ENCODE assay signal across 1 cellular context in the genomic region with DNA sequence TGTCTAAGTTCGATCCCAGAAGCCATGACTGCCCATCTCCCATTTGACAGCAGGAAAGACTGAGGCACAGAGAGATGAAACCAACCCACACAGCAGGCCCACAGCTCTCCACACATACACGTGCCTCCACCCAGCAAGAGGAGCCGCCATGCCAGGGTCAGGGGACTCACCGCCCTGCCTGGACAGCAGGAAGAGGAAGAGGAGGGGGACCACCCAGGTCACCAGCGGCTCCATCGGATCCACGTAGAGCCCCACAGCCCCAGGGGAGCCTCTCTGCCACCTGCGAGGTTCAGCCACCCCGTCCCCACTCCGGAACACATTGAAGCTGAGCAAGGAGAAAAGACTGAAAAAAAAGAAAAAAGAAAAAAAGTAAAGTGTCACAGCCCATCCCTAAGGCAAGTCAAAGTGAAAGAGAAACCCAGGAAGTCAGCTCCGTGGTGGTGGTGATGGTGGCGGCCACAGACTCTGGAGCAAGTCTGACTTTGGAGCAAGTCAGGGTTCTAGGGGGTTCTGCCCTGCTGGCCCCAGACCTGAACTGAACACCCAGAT.
TF ChIP-seq lines count a peak whose summit lies in the region.

Gene IL12RB1, minus strand, starts transcription at position 345 of the 549 bp plus-strand sequence. Its CDS starts 111 bp downstream, at position 234.

TF ChIP-seq in GM12878, 131 proteins besides CTCF, POLR2A, EP300 and RAD21 (continued from another document):
- TF ChIP-seq, protein P1, sequence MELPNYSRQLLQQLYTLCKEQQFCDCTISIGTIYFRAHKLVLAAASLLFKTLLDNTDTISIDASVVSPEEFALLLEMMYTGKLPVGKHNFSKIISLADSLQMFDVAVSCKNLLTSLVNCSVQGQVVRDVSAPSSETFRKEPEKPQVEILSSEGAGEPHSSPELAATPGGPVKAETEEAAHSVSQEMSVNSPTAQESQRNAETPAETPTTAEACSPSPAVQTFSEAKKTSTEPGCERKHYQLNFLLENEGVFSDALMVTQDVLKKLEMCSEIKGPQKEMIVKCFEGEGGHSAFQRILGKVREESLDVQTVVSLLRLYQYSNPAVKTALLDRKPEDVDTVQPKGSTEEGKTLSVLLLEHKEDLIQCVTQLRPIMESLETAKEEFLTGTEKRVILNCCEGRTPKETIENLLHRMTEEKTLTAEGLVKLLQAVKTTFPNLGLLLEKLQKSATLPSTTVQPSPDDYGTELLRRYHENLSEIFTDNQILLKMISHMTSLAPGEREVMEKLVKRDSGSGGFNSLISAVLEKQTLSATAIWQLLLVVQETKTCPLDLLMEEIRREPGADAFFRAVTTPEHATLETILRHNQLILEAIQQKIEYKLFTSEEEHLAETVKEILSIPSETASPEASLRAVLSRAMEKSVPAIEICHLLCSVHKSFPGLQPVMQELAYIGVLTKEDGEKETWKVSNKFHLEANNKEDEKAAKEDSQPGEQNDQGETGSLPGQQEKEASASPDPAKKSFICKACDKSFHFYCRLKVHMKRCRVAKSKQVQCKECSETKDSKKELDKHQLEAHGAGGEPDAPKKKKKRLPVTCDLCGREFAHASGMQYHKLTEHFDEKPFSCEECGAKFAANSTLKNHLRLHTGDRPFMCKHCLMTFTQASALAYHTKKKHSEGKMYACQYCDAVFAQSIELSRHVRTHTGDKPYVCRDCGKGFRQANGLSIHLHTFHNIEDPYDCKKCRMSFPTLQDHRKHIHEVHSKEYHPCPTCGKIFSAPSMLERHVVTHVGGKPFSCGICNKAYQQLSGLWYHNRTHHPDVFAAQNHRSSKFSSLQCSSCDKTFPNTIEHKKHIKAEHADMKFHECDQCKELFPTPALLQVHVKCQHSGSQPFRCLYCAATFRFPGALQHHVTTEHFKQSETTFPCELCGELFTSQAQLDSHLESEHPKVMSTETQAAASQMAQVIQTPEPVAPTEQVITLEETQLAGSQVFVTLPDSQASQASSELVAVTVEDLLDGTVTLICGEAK (IDR thresholded peaks at IDR 0.05; ENCODE audit: borderline replicate concordance), result no peak; the same call in 1 of the 2 replicates
- TF ChIP-seq, protein P2, sequence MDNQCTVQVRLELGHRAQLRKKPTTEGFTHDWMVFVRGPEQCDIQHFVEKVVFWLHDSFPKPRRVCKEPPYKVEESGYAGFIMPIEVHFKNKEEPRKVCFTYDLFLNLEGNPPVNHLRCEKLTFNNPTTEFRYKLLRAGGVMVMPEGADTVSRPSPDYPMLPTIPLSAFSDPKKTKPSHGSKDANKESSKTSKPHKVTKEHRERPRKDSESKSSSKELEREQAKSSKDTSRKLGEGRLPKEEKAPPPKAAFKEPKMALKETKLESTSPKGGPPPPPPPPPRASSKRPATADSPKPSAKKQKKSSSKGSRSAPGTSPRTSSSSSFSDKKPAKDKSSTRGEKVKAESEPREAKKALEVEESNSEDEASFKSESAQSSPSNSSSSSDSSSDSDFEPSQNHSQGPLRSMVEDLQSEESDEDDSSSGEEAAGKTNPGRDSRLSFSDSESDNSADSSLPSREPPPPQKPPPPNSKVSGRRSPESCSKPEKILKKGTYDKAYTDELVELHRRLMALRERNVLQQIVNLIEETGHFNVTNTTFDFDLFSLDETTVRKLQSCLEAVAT (IDR thresholded peaks at IDR 0.05), result peak; percentile 85
- TF ChIP-seq NFYA (IDR thresholded peaks at IDR 0.05; ENCODE audit: borderline replicate concordance, low read depth, low read length) (no peak), SRF (IDR thresholded peaks at IDR 0.05; ENCODE audit: low read depth in 2 of 2, low read length in 2 of 2) (no peak), NBN (IDR thresholded peaks at IDR 0.05) (peak; percentile 89), ATF7 (IDR thresholded peaks at IDR 0.05; ENCODE audit: low read depth) (peak; percentile 54; the same call in 1 of the 2 replicates), GATAD2B (conservative IDR thresholded peaks at IDR 0.05; ENCODE audit: low read depth) (0 out of 2 replicates have a peak, but pooled peaks have one; percentile 37), TARDBP (IDR thresholded peaks at IDR 0.05; ENCODE audit: borderline replicate concordance) (no peak), RELA (IDR thresholded peaks at IDR 0.05; ENCODE audit: borderline replicate concordance, partially characterized antibody) (no peak), IRF4 (IDR thresholded peaks at IDR 0.05; ENCODE audit: low read depth, low read length) (peak; percentile 68; the same call in 1 of the 2 replicates), MTA2 (IDR thresholded peaks at IDR 0.05; ENCODE audit: low read depth) (no peak; the same call in 1 of the 2 replicates), CHD4 (IDR thresholded peaks at IDR 0.05) (no peak), RB1 (IDR thresholded peaks at IDR 0.05; ENCODE audit: borderline replicate concordance) (no peak), RAD51 (IDR thresholded peaks at IDR 0.05) (no peak), ETV6 (conservative IDR thresholded peaks at IDR 0.05 in 1 of 2, IDR thresholded peaks at IDR 0.05 in 1 of 2; ENCODE audit: borderline replicate concordance in 1 of 2, low read depth in 1 of 2) (peak in 1 of 2 experiments; percentile 63; a peak in 2 of 4 replicates), SP1 (IDR thresholded peaks at IDR 0.05; ENCODE audit: low read depth, low read length) (peak; percentile 26), SPI1 (IDR thresholded peaks at IDR 0.05; ENCODE audit: borderline replicate concordance, insufficient read depth, low read depth, low read length) (peak; percentile 44; the same call in 1 of the 2 replicates), KLF5 (IDR thresholded peaks at IDR 0.05; ENCODE audit: partially characterized antibody) (peak; percentile 28), JUNB (IDR thresholded peaks at IDR 0.05) (peak; percentile 92), SREBF2 (IDR thresholded peaks at IDR 0.05; ENCODE audit: low read length) (no peak), LARP7 (IDR thresholded peaks at IDR 0.05) (no peak), EZH2 (IDR thresholded peaks at IDR 0.05; ENCODE audit: borderline replicate concordance, control insufficient read depth, low read depth, low read length) (no peak), SUPT20H (IDR thresholded peaks at IDR 0.05; ENCODE audit: borderline replicate concordance, control insufficient read depth, low read depth, low read length) (no peak), BRCA1 (IDR thresholded peaks at IDR 0.05; ENCODE audit: low read depth, low read length) (no peak), NRF1 (conservative IDR thresholded peaks at IDR 0.05; ENCODE audit: low read depth, low read length) (no peak), SKIL (IDR thresholded peaks at IDR 0.05; ENCODE audit: low read depth, poor library complexity, severe bottlenecking) (peak; percentile 26), CBX3 (IDR thresholded peaks at IDR 0.05; ENCODE audit: borderline replicate concordance, low read depth) (no peak), MEF2B (IDR thresholded peaks at IDR 0.05; ENCODE audit: partially characterized antibody, poor library complexity, severe bottlenecking) (peak; percentile 66), IKZF2 (IDR thresholded peaks at IDR 0.05) (peak; percentile 93 to 94), SIN3A (IDR thresholded peaks at IDR 0.05; ENCODE audit: low read depth, low read length) (no peak), ZBTB4 (CRISPR knock-in tag; IDR thresholded peaks at IDR 0.05) (no peak)
- TF ChIP-seq, protein P3, sequence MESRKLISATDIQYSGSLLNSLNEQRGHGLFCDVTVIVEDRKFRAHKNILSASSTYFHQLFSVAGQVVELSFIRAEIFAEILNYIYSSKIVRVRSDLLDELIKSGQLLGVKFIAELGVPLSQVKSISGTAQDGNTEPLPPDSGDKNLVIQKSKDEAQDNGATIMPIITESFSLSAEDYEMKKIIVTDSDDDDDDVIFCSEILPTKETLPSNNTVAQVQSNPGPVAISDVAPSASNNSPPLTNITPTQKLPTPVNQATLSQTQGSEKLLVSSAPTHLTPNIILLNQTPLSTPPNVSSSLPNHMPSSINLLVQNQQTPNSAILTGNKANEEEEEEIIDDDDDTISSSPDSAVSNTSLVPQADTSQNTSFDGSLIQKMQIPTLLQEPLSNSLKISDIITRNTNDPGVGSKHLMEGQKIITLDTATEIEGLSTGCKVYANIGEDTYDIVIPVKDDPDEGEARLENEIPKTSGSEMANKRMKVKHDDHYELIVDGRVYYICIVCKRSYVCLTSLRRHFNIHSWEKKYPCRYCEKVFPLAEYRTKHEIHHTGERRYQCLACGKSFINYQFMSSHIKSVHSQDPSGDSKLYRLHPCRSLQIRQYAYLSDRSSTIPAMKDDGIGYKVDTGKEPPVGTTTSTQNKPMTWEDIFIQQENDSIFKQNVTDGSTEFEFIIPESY (IDR thresholded peaks at IDR 0.05), result no peak
TF ChIP-seq in GM12878: peak in this region for 43.
